Comparison of ENCODE assay signal across 2 cellular contexts in the genomic region with DNA sequence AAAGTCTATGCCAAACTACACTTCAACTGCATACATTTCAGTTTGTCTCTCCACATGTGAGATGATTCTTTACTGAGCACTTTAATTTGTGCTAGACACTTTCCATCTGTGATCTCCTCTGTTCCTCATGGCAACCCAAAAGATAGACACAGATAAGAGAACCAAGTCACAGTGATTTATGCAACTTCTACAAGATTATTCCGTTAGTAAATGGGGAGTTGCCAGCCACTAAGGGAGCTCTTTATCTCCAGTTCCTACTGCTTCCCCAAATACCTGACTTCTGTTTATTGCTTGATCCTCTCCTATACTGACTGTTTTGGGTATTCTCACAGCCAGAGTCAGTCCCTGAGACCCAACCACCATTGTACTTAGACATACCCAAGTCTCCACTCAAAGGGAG.
A peak's percentile ranks its signal among the peaks of the same experiment; 100 is the strongest.
TF ChIP-seq lines count a peak whose summit lies in the region.

No MANE protein-coding gene starts in this region.

TF ChIP-seq in SK-N-SH treated with all-trans-retinoic acid at 6 μM for 48 hours, 23 proteins besides CTCF, POLR2A, EP300 and RAD21:
- TF ChIP-seq TOX (CRISPR knock-in tag; IDR thresholded peaks at IDR 0.05; ENCODE audit: borderline replicate concordance) (no peak), ISL1 (CRISPR knock-in tag; IDR thresholded peaks at IDR 0.05) (peak; percentile 19; the same call in 1 of the 2 replicates)
TF ChIP-seq in SK-N-SH treated with all-trans-retinoic acid at 6 μM for 48 hours: peak in this region for 1.

TF ChIP-seq in SK-N-SH, 30 proteins besides CTCF, POLR2A, EP300 and RAD21:
- TF ChIP-seq, protein P1, sequence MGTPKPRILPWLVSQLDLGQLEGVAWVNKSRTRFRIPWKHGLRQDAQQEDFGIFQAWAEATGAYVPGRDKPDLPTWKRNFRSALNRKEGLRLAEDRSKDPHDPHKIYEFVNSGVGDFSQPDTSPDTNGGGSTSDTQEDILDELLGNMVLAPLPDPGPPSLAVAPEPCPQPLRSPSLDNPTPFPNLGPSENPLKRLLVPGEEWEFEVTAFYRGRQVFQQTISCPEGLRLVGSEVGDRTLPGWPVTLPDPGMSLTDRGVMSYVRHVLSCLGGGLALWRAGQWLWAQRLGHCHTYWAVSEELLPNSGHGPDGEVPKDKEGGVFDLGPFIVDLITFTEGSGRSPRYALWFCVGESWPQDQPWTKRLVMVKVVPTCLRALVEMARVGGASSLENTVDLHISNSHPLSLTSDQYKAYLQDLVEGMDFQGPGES (IDR thresholded peaks at IDR 0.05; ENCODE audit: low read depth, low read length): no peak
- no peak for TF ChIP-seq TEAD4 (IDR thresholded peaks at IDR 0.05; ENCODE audit: borderline replicate concordance, insufficient read depth)
- no peak for TF ChIP-seq YY1 (IDR thresholded peaks at IDR 0.05; ENCODE audit: low read depth)
- TF ChIP-seq NFIC (IDR thresholded peaks at IDR 0.05; ENCODE audit: borderline replicate concordance): no peak
- no peak for TF ChIP-seq RCOR1 (IDR thresholded peaks at IDR 0.05; ENCODE audit: low read length)
- TF ChIP-seq MXI1 (IDR thresholded peaks at IDR 0.05; ENCODE audit: low read depth, low read length): no peak
- TF ChIP-seq TCF12 (IDR thresholded peaks at IDR 0.05): no peak
- TF ChIP-seq CHD2 (IDR thresholded peaks at IDR 0.05; ENCODE audit: low read length, partially characterized antibody): no peak
- TF ChIP-seq RFX5 (IDR thresholded peaks at IDR 0.05; ENCODE audit: low read length): no peak
- TF ChIP-seq MEF2A (IDR thresholded peaks at IDR 0.05; ENCODE audit: borderline replicate concordance, low read depth): no peak
- TF ChIP-seq, protein P2, sequence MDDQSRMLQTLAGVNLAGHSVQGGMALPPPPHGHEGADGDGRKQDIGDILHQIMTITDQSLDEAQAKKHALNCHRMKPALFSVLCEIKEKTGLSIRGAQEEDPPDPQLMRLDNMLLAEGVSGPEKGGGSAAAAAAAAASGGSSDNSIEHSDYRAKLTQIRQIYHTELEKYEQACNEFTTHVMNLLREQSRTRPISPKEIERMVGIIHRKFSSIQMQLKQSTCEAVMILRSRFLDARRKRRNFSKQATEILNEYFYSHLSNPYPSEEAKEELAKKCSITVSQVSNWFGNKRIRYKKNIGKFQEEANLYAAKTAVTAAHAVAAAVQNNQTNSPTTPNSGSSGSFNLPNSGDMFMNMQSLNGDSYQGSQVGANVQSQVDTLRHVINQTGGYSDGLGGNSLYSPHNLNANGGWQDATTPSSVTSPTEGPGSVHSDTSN (IDR thresholded peaks at IDR 0.05): no peak
- TF ChIP-seq, protein P3, sequence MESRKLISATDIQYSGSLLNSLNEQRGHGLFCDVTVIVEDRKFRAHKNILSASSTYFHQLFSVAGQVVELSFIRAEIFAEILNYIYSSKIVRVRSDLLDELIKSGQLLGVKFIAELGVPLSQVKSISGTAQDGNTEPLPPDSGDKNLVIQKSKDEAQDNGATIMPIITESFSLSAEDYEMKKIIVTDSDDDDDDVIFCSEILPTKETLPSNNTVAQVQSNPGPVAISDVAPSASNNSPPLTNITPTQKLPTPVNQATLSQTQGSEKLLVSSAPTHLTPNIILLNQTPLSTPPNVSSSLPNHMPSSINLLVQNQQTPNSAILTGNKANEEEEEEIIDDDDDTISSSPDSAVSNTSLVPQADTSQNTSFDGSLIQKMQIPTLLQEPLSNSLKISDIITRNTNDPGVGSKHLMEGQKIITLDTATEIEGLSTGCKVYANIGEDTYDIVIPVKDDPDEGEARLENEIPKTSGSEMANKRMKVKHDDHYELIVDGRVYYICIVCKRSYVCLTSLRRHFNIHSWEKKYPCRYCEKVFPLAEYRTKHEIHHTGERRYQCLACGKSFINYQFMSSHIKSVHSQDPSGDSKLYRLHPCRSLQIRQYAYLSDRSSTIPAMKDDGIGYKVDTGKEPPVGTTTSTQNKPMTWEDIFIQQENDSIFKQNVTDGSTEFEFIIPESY (IDR thresholded peaks at IDR 0.05; ENCODE audit: borderline replicate concordance, low read depth): no peak
- no peak for TF ChIP-seq SMC3 (IDR thresholded peaks at IDR 0.05; ENCODE audit: low read depth, low read length)
- no peak for TF ChIP-seq JUND (IDR thresholded peaks at IDR 0.05)
- no peak for TF ChIP-seq RXRA (IDR thresholded peaks at IDR 0.05; ENCODE audit: borderline replicate concordance, low read depth)
- TF ChIP-seq USF2 (IDR thresholded peaks at IDR 0.05; ENCODE audit: borderline replicate concordance, low read depth, low read length): no peak
